Comparison of ENCODE assay signal across 15 cellular contexts in the genomic region with DNA sequence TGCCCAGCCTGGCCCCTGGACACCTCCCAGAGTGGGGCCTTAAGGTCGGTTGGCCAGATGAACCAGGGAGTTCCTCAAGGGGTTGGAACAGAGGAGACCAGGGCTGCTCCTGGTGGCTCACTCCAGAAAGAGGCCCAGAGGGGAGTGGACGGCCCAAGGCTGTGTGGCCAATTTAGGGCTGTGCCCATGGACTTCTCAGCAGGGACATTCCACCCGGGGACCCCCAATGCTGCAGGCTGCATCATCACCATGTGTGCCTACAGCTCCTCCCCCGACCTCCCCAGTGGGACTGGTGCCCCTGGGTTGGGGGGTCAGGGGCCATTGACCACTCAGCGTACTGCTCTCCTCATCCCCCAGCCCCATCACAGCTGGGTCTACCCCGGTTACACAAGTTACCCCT. TPM values are rescaled to one million over a fixed set of nuclear protein-coding genes. Genes with fewer than 3 reads are reported as not detected.
"Had no signal": no experiment of that assay in that cellular context is flagged by ENCODE, and none has a peak within 500 bp of the region (broad histone marks: within the 10 kb centered on the region; RNA-seq: fewer than 3 reads in every experiment).

No MANE protein-coding gene starts in this region.

- H3K27ac ChIP-seq: coronary artery, hepatocyte, upper lobe of left lung, vagina had no signal

- H3K79me2 ChIP-seq: hepatocyte had no signal

- H3K9me3 ChIP-seq: upper lobe of left lung, vagina had no signal

- H3K4me1 ChIP-seq: upper lobe of left lung, vagina had no signal

- H3K4me3 Mint-ChIP-seq: nephron progenitor cell had no signal

- ATAC-seq: sciatic nerve had no signal

- H3K36me3 Mint-ChIP-seq: naive B cell had no signal

- H3K4me2 ChIP-seq: hepatocyte had no signal

- H3K4me3 ChIP-seq: coronary artery, hepatocyte, upper lobe of left lung, vagina had no signal

- H2AFZ ChIP-seq: hepatocyte had no signal

- H3K36me3 ChIP-seq: upper lobe of left lung, vagina had no signal

- DNase-seq: effector CD4-positive, alpha-beta T cell; foreskin melanocyte; head of caudate nucleus; mesendoderm; naive B cell; nephron progenitor cell; stimulated activated CD4-positive, alpha-beta T cell treated with anti-CD3 and anti-CD28 coated beads, Interleukin-2, amount 100 ng/mL, for 24 hours; stimulated activated CD4-positive, alpha-beta T cell treated with anti-CD3 and anti-CD28 coated beads, Interleukin-4, amount 100 ng/mL, for 4 hours; stimulated activated naive CD4-positive, alpha-beta T cell treated with Interleukin-2 at 50 U/mL for 16 hours; upper lobe of left lung had no signal

- H3K9me3 Mint-ChIP-seq: nephron progenitor cell had no signal

- H3K27me3 ChIP-seq: hepatocyte, upper lobe of left lung, vagina had no signal

RNA-seq across cellular contexts. Expression of gene CYP46A1, which starts 17.6 kb away (rescaled TPM):
- total RNA-seq: kidney epithelial cell had no signal
